Comparison of ENCODE assay signal across 21 cellular contexts in genomic region chr10:23148214-23148613, GRCh38. TPM values are rescaled to one million over a fixed set of nuclear protein-coding genes. Genes with fewer than 3 reads are reported as not detected.
DNase-seq lines count a peak whose midpoint lies in the region; ATAC-seq, FAIRE-seq and TF ChIP-seq lines count a peak whose summit lies in the region.
"Had no signal": no experiment of that assay in that cellular context is flagged by ENCODE, and none has a peak within 500 bp of the region (broad histone marks: within the 10 kb centered on the region; RNA-seq: fewer than 3 reads in every experiment).

No MANE protein-coding gene starts in this region.

- no peaks in the 10 kb centered on the region; a peak in 1 of 5 replicates for H3K9me3 Mint-ChIP-seq in H9
- no peaks in the 10 kb centered on the region for H3K9me3 Mint-ChIP-seq in endothelial cell (ENCODE audit: unreplicated experiment)
- H3K9me3 Mint-ChIP-seq: CD4-positive, alpha-beta memory T cell had no signal

- no peaks in the 10 kb centered on the region for H3K4me1 Mint-ChIP-seq in H9
- no peaks in the 10 kb centered on the region for H3K4me1 Mint-ChIP-seq in endothelial cell (ENCODE audit: unreplicated experiment)
- H3K4me1 Mint-ChIP-seq: CD14-positive monocyte; CD4-positive, alpha-beta memory T cell had no signal

- peaks cover 2% of the 10 kb centered on the region for H3K23me2 ChIP-seq in H9 (ENCODE audit: insufficient read length, low read depth, low read length, poor library complexity, severe bottlenecking)

- H3K4ac ChIP-seq in H9 (ENCODE audit: low read depth, low read length), result no peak overlapping the region

- no peak overlapping the region for H3K23ac ChIP-seq in H9 (ENCODE audit: insufficient read length, low read depth, low read length)

- no peak overlapping the region for H4K91ac ChIP-seq in H9 (ENCODE audit: insufficient read length, low read depth, low read length)

- no peak overlapping the region for H2AK5ac ChIP-seq in H9 (ENCODE audit: insufficient read length, low read length)

- H3K27ac ChIP-seq in H9 (ENCODE audit: insufficient read length, low read depth, low read length), result no peak overlapping the region
- H3K27ac ChIP-seq in K562 (ENCODE audit: extremely low read depth, low read depth, low read length), result no peak overlapping the region
- H3K27ac ChIP-seq: BLaER1, GM23248 had no signal

- no peaks in the 10 kb centered on the region for H4K20me1 ChIP-seq in H9 (ENCODE audit: control insufficient read depth, insufficient read depth, insufficient read length)
- no peaks in the 10 kb centered on the region for H4K20me1 ChIP-seq in K562 (replicated peaks; ENCODE audit: control insufficient read depth, insufficient read depth, low read length)
- H4K20me1 ChIP-seq: BLaER1 had no signal

- no peaks in the 10 kb centered on the region for H3K27me3 ChIP-seq in H9 (ENCODE audit: insufficient read depth, low read length)
- H3K27me3 ChIP-seq in K562 (ENCODE audit: control insufficient read depth in 2 of 2, insufficient read depth in 2 of 2, low read length in 2 of 2), result peaks cover 12 to 35% of the 10 kb centered on the region in 2 experiments; a peak in 4 of 5 replicates
- H3K27me3 ChIP-seq: BLaER1 had no signal

- no peak overlapping the region for H2BK120ac ChIP-seq in H9 (ENCODE audit: low read depth, low read length, poor library complexity, severe bottlenecking)

- TF ChIP-seq CTCF in H9 (conservative IDR thresholded peaks at IDR 0.05) (no peak), K562 (IDR thresholded peaks at IDR 0.05 in 2 of 3, conservative IDR thresholded peaks at IDR 0.05 in 1 of 3; ENCODE audit: insufficient read depth in 2 of 3, low read depth in 1 of 3, low read length in 3 of 3) (no peak), endothelial cell (IDR thresholded peaks at IDR 0.05; ENCODE audit: unreplicated experiment) (no peak)

- no peaks in the 10 kb centered on the region for H3K9me1 ChIP-seq in K562 (ENCODE audit: control insufficient read depth, insufficient read depth, low read length)

- H4K8ac ChIP-seq in H9 (replicated peaks; ENCODE audit: insufficient read length, low read depth, low read length), result no peak overlapping the region

- H3K79me1 ChIP-seq in H9 (ENCODE audit: insufficient read depth, low read depth, low read length, poor library complexity, severe bottlenecking), result no peaks in the 10 kb centered on the region

- intact Hi-C loops in K562 (cut with micrococcal nuclease), result loop anchor here (5.0 kb wide), 1 partner anchor 66 kb away; no protein-coding TSS in a partner anchor

- TF ChIP-seq RAD21 in K562 (CRISPR knock-in tag; conservative IDR thresholded peaks at IDR 0.05 in 1 of 2, IDR thresholded peaks at IDR 0.05 in 1 of 2), result no peak

- no peak overlapping the region for H3T11ph ChIP-seq in H9 (ENCODE audit: low read length)

- DNase-seq in H9 (no peak), K562 (ENCODE audit: extremely low read depth in 1 of 4, low spot score in 3 of 4) (no peak), endothelial cell (ENCODE audit: low spot score) (no peak), urothelium cell line (ENCODE audit: low spot score) (no peak), NCI-H1436 treated with DMSO at 0.1 percent for 48 hours (lab: John Stamatoyannopoulos, UW) (no peak)
- DNase-seq in effector CD4-positive, alpha-beta T cell, result no peak
- DNase-seq: 8988T; CD4-positive, alpha-beta memory T cell; DMS153; DMS79; GDM1; GM23248 had no signal

- H2BK5ac ChIP-seq in H9 (ENCODE audit: insufficient read length, low read length), result no peak overlapping the region

- H3K36me3 Mint-ChIP-seq in H9 (ENCODE audit: insufficient read depth in 1 of 3, low read depth in 3 of 3), result no peaks in the 10 kb centered on the region
- H3K36me3 Mint-ChIP-seq in endothelial cell (ENCODE audit: low read depth, unreplicated experiment), result no peaks in the 10 kb centered on the region
- H3K36me3 Mint-ChIP-seq: CD14-positive monocyte; CD4-positive, alpha-beta memory T cell had no signal

- FAIRE-seq in K562 (lab: Jason Lieb, UNC) (no peak), urothelium cell line (lab: Jason Lieb, UNC) (peak; percentile 79)
- FAIRE-seq: GM12891, H54 had no signal

- H3K36me3 ChIP-seq in K562 (ENCODE audit: control insufficient read depth, insufficient read depth, low read length), result no peaks in the 10 kb centered on the region
- H3K36me3 ChIP-seq: BLaER1 had no signal

- H3K18ac ChIP-seq in H9 (ENCODE audit: insufficient read length, low read depth, low read length), result peak overlapping the region; percentile 50

- no peak overlapping the region for H3K56ac ChIP-seq in H9 (ENCODE audit: insufficient read length, low read depth, low read length)

- H3K4me2 ChIP-seq in H9 (ENCODE audit: insufficient read depth, insufficient read length, low read length) (no peak overlapping the region), K562 (ENCODE audit: insufficient read depth, low read length) (no peak overlapping the region)
- H3K4me2 ChIP-seq: BLaER1 had no signal

- no CpG with 5 or more reads among the region's 19 CpGs for WGBS in H9 (ENCODE audit: extremely low coverage, insufficient read length, low lambda C conversion rate)
- 5% methylated on average over 19 of the region's 19 CpGs for WGBS in K562 (ENCODE audit: insufficient coverage, low coverage, missing lambda C conversion rate)

- H2BK20ac ChIP-seq in H9 (ENCODE audit: low read depth, low read length, poor library complexity, severe bottlenecking), result no peak overlapping the region

- peak overlapping the region; percentile 49 for H4K5ac ChIP-seq in H9 (ENCODE audit: insufficient read length, low read depth, low read length)

- no TSS peak for BruUV-seq in K562 (replicated peaks; lab: Mats Ljungman, UMichigan)

- CTCF ChIA-PET in K562 (lab: Yijun Ruan, JAX; ENCODE audit: low intra/inter-chr PET ratio), result no interaction called here

- no peak overlapping the region for H3K9ac ChIP-seq in H9 (ENCODE audit: extremely low read depth, insufficient read length, low read length)
- H3K9ac ChIP-seq in K562 (ENCODE audit: insufficient read depth in 1 of 2, low read depth in 2 of 2, low read length in 2 of 2), result no peak overlapping the region
- H3K9ac ChIP-seq: BLaER1, GM23248 had no signal

- no peak overlapping the region for H3K14ac ChIP-seq in H9 (ENCODE audit: insufficient read depth, low read length)

- H3K27ac Mint-ChIP-seq in H9, result 0 out of 7 replicates have a peak overlapping the region, but pooled peaks of 1 of the 3 experiments have one; percentile 40
- H3K27ac Mint-ChIP-seq in endothelial cell (ENCODE audit: unreplicated experiment), result no peak overlapping the region
- H3K27ac Mint-ChIP-seq: CD4-positive, alpha-beta memory T cell had no signal

- H2BK12ac ChIP-seq in H9 (ENCODE audit: insufficient read length, low read depth, low read length), result no peak overlapping the region

- in situ Hi-C loops in K562 (cut with MboI), result no loop called here

- no peak overlapping the region for H3K4me3 ChIP-seq in K562
- H3K4me3 ChIP-seq: BLaER1, GM23248 had no signal

- H2BK15ac ChIP-seq in H9 (ENCODE audit: low read depth, low read length), result no peak overlapping the region

- H3K4me3 Mint-ChIP-seq in H9 (no peak overlapping the region), endothelial cell (ENCODE audit: unreplicated experiment) (peak overlapping the region; percentile 45)
- H3K4me3 Mint-ChIP-seq: CD14-positive monocyte; CD4-positive, alpha-beta memory T cell had no signal

- TF ChIP-seq POLR2A in K562 (conservative IDR thresholded peaks at IDR 0.05), result no peak

- H3K79me2 ChIP-seq in H9 (ENCODE audit: insufficient read depth, low read length) (no peaks in the 10 kb centered on the region), K562 (ENCODE audit: control insufficient read depth, insufficient read depth, low read length) (no peaks in the 10 kb centered on the region)

- ATAC-seq in K562 (no peak), GM18909 (IDR thresholded peaks at IDR 0.05; ENCODE audit: poor library complexity, unreplicated experiment) (no peak)
- ATAC-seq: HCT116 had no signal

- H3K9me3 ChIP-seq in H9 (ENCODE audit: control insufficient read depth, low read depth, low read length) (no peaks in the 10 kb centered on the region), K562 (replicated peaks; ENCODE audit: control insufficient read depth, insufficient read depth, low read depth, low read length) (no peaks in the 10 kb centered on the region)
- H3K9me3 ChIP-seq: BLaER1 had no signal

- TF ChIP-seq EP300 in K562 (IDR thresholded peaks at IDR 0.05; ENCODE audit: low read length), result no peak

- H3K27me3 Mint-ChIP-seq in H9 (ENCODE audit: low read depth) (no peaks in the 10 kb centered on the region; the same call in 1 of the 2 replicates), endothelial cell (ENCODE audit: unreplicated experiment) (peaks cover 3% of the 10 kb centered on the region)

- H2AFZ ChIP-seq in H9 (ENCODE audit: low read length), result no peak overlapping the region
- H2AFZ ChIP-seq in K562 (ENCODE audit: low read depth, low read length), result no peak overlapping the region
- H2AFZ ChIP-seq: GM23248 had no signal

- POLR2A ChIA-PET in K562 (lab: Yijun Ruan, JAX), result no interaction called here

- H3K4me1 ChIP-seq in H9 (ENCODE audit: insufficient read depth, low read length) (no peaks in the 10 kb centered on the region), K562 (replicated peaks in 1 of 2; ENCODE audit: control insufficient read depth in 2 of 2, insufficient read depth in 2 of 2, low read length in 2 of 2) (peaks cover 0 to 4% of the 10 kb centered on the region in 2 experiments; a peak in 2 of 5 replicates)

RNA-seq across cellular contexts. Expression of gene PTF1A, which starts 43.9 kb away (rescaled TPM):
- not detected in 2 replicates for total RNA-seq in H9 (2021)
- not detected in 2 replicates for total RNA-seq in K562 (2011; cell fraction: chromatin; rRNA removed; ENCODE audit: low replicate concordance)
- not detected in 2 replicates for total RNA-seq in K562 (2011; cell fraction: nucleolus; rRNA removed)
- total RNA-seq in K562 (2011; cell fraction: nucleoplasm; rRNA removed), result not detected in 2 replicates
- not detected in 2 replicates for total RNA-seq in K562 (2014; rRNA removed)
- not detected in 2 replicates for total RNA-seq in K562 (2014; rRNA removed; fragmentation: Illumina TruSeq; extraction: Trizol)
- not detected in 2 replicates for total RNA-seq in K562 (2015; rRNA removed; fragmentation: Illumina TruSeq; extraction: Trizol)
- total RNA-seq in K562 (2021), result not detected in 2 replicates
- polyA plus RNA-seq in K562 (2011; rRNA removed), result not detected in 2 replicates
- not detected in 2 replicates for polyA plus RNA-seq in K562 (2011; cell fraction: cytosol; rRNA removed)
- not detected in 2 replicates for polyA plus RNA-seq in K562 (2011; cell fraction: nucleus; rRNA removed)
- not detected in 2 replicates for polyA plus RNA-seq in K562 (2012)
- not detected in 2 replicates for polyA plus RNA-seq in K562 (2014; fragmentation: Illumina TruSeq; extraction: Trizol)
- polyA plus RNA-seq in K562 (2014; fragmentation: Nextera tagmentation; extraction: Ambion mirVana), result not detected
- polyA plus RNA-seq in K562 (2014; rRNA removed), result not detected in 2 replicates
- not detected in 2 replicates for polyA minus RNA-seq in K562 (2011; rRNA and poly(A)+ RNA removed)
- polyA minus RNA-seq in K562 (2011; cell fraction: cytosol; rRNA and poly(A)+ RNA removed), result not detected in 2 replicates
- not detected in 2 replicates for polyA minus RNA-seq in K562 (2011; cell fraction: nucleus; rRNA and poly(A)+ RNA removed)
- not detected for total RNA-seq in endothelial cell (ENCODE audit: unreplicated experiment)
- total RNA-seq: A673; CD4-positive, alpha-beta memory T cell; Daoy; GM23248 had no signal
- polyA plus RNA-seq: AG04450; CD14-positive monocyte; CD4-positive, alpha-beta memory T cell; GM23248 had no signal

RNA-seq across cellular contexts. Expression of gene MSRB2, which starts 52.8 kb away (rescaled TPM):
- total RNA-seq in H9 (2021), result 17.1 and 18.0 TPM in 2 replicates
- 3.1 and 3.8 TPM in 2 replicates for total RNA-seq in K562 (2011; cell fraction: chromatin; rRNA removed; ENCODE audit: low replicate concordance)
- total RNA-seq in K562 (2011; cell fraction: nucleolus; rRNA removed), result 1.4 and 3.0 TPM in 2 replicates
- total RNA-seq in K562 (2011; cell fraction: nucleoplasm; rRNA removed), result 1.5 and 2.7 TPM in 2 replicates
- 7.9 and 10.7 TPM in 2 replicates for total RNA-seq in K562 (2014; rRNA removed)
- 3.6 and 5.5 TPM in 2 replicates for total RNA-seq in K562 (2014; rRNA removed; fragmentation: Illumina TruSeq; extraction: Trizol)
- total RNA-seq in K562 (2015; rRNA removed; fragmentation: Illumina TruSeq; extraction: Trizol), result 4.4 and 6.1 TPM in 2 replicates
- total RNA-seq in K562 (2021), result 9.5 and 10.0 TPM in 2 replicates
- 18.9 and 22.3 TPM in 2 replicates for polyA plus RNA-seq in K562 (2011; rRNA removed)
- 6.7 and 8.2 TPM in 2 replicates for polyA plus RNA-seq in K562 (2011; cell fraction: cytosol; rRNA removed)
- 7.8 and 10.8 TPM in 2 replicates for polyA plus RNA-seq in K562 (2011; cell fraction: nucleus; rRNA removed)
- 15.3 and 31.8 TPM in 2 replicates for polyA plus RNA-seq in K562 (2012)
- 3.4 and 6.7 TPM in 2 replicates for polyA plus RNA-seq in K562 (2014; fragmentation: Illumina TruSeq; extraction: Trizol)
- 1 to 10 TPM; 1.5 to 2.0 TPM for polyA plus RNA-seq in K562 (2014; fragmentation: Nextera tagmentation; extraction: Ambion mirVana)
- polyA plus RNA-seq in K562 (2014; rRNA removed), result 5.9 and 8.3 TPM in 2 replicates
- polyA minus RNA-seq in K562 (2011; rRNA and poly(A)+ RNA removed), result 3.4 and 4.4 TPM in 2 replicates
- 1.5 and 2.2 TPM in 2 replicates for polyA minus RNA-seq in K562 (2011; cell fraction: cytosol; rRNA and poly(A)+ RNA removed)
- 1.1 and 1.2 TPM in 2 replicates for polyA minus RNA-seq in K562 (2011; cell fraction: nucleus; rRNA and poly(A)+ RNA removed)
- 29.9 TPM for total RNA-seq in endothelial cell (ENCODE audit: unreplicated experiment)
